In the genomic region with DNA sequence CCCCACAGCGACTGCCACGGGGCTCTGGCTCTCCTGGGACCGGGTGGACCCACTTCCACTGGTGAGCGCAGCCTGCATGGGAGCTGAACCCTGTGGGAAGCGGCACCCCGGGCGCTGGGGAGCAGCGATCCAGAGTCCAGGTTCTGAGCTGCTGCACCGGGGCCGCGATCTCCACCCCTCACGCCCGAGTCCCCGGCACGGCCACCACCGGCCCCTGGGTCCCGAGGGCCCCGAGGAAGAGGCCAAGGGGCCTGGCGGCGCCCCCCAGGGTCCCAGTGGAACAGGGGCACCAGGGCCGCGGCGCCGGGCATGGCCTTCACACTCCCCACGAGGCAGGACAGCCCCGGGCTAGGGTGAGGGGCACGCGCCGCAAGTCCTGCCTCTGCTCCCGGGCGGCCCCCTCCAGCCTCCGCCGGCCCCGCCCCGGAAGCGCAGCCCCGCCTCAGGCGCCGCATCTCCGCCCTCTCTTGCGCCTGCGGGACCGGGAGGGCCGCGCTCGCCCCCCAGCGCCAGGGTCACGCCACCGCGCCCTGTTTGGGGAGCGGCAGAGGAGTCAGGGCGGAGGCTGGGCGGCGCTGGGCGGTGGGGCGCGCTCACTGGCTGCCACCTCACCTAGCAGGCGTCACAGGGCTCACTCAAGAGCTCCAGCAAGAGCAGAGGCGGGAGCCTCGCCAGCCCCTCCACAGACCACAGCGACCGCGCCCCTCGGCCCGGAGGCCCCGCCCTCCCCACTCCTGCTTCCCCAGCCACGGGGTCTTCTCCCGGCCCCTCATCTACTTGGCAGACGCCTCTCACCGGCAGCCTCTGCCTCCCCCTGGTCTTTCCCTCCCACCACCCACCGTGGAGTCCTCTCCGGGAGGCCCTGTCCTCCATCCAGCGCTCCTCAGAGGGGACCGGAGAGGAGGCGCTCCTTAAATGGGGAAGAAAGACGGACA, we compare ENCODE assay signal across 8 cellular contexts. TPM values are rescaled to one million over a fixed set of nuclear protein-coding genes. Genes with fewer than 3 reads are reported as not detected.
DNase-seq lines count a peak whose midpoint lies in the region; ATAC-seq and TF ChIP-seq lines count a peak whose summit lies in the region.

No MANE protein-coding gene starts in this region.

- no peaks in the 10 kb centered on the region for H3K9me3 Mint-ChIP-seq in activated naive CD8-positive, alpha-beta T cell treated with anti-CD3 and anti-CD28 coated beads, Interleukin-2, amount 10 ng/mL, durations not matched to agents 7 days and 5 days

- ATAC-seq in GM19463 (IDR thresholded peaks at IDR 0.05; ENCODE audit: unreplicated experiment), result peak; percentile 93
- ATAC-seq in activated naive CD8-positive, alpha-beta T cell treated with anti-CD3 and anti-CD28 coated beads, Interleukin-2, amount 10 ng/mL, durations not matched to agents 7 days and 5 days (ENCODE audit: low read depth), result peak; percentile 98

- H3K4me2 ChIP-seq in BLaER1, result peak overlapping the region; percentile 99

- H3K36me3 ChIP-seq in BLaER1 (peaks cover 47% of the 10 kb centered on the region), tibial nerve (peaks cover 0 to 30% (median 0%) of the 10 kb centered on the region in 3 donors)

- peak overlapping the region; percentile 83 for H3K27ac Mint-ChIP-seq in activated naive CD8-positive, alpha-beta T cell treated with anti-CD3 and anti-CD28 coated beads, Interleukin-2, amount 10 ng/mL, durations not matched to agents 7 days and 5 days

- WGBS in tibial nerve, 2 donors, result 6 to 11% methylated on average over 32 to 49 of the region's 76 CpGs

- peak in 1 of 2 donors; percentile 19 for TF ChIP-seq POLR2A in tibial nerve (IDR thresholded peaks at IDR 0.05)

- TF ChIP-seq EP300 in tibial nerve (IDR thresholded peaks at IDR 0.05), result peak in 1 of 2 donors; percentile 8

- no peaks in the 10 kb centered on the region for H3K27me3 Mint-ChIP-seq in activated naive CD8-positive, alpha-beta T cell treated with anti-CD3 and anti-CD28 coated beads, Interleukin-2, amount 10 ng/mL, durations not matched to agents 7 days and 5 days

- H3K9ac ChIP-seq in BLaER1, result peak overlapping the region; percentile 86

- H3K4me3 Mint-ChIP-seq in activated naive CD8-positive, alpha-beta T cell treated with anti-CD3 and anti-CD28 coated beads, Interleukin-2, amount 10 ng/mL, durations not matched to agents 7 days and 5 days, result peak overlapping the region; percentile 67

- H4K20me1 ChIP-seq in BLaER1, result peaks cover 55% of the 10 kb centered on the region

- DNase-seq in HL-60 (ENCODE audit: low read depth in 1 of 2, low spot score in 1 of 2), result peak; percentile 51 to 54
- peak; percentile 89 for DNase-seq in SIG-M5 treated with dmso at 0.1 percent for 504 hours (lab: John Stamatoyannopoulos, UW; ENCODE audit: unreplicated experiment)
- peak; percentile 97 for DNase-seq in activated naive CD8-positive, alpha-beta T cell treated with anti-CD3 and anti-CD28 coated beads, Interleukin-2, amount 10 ng/mL, durations not matched to agents 7 days and 5 days
- DNase-seq in cardiac septum (ENCODE audit: low spot score), result peak; percentile 91
- peak; percentile 27 for DNase-seq in pons (ENCODE audit: low spot score)
- peak; percentile 45 to 50 for DNase-seq in tibial nerve (ENCODE audit: low spot score in 2 of 2)

- H3K4me1 ChIP-seq in BLaER1 (peaks cover 58% of the 10 kb centered on the region), tibial nerve (peaks cover 0 to 30% (median 5%) of the 10 kb centered on the region in 4 donors)

- intact Hi-C loops in cardiac septum (cut with DNase I), result loop anchor here (5.0 kb wide), 1 partner anchor 103 kb away; the partner anchor contains the start of gene STK25

- H3K4me1 Mint-ChIP-seq in activated naive CD8-positive, alpha-beta T cell treated with anti-CD3 and anti-CD28 coated beads, Interleukin-2, amount 10 ng/mL, durations not matched to agents 7 days and 5 days, result peaks cover 14% of the 10 kb centered on the region

- POLR2A ChIA-PET in activated naive CD8-positive, alpha-beta T cell treated with anti-CD3 and anti-CD28 coated beads, Interleukin-2, amount 10 ng/mL, durations not matched to agents 7 days and 5 days (lab: Charles Lee), result interaction anchor here (0.7 to 2.1 kb wide), 3 partner anchors 7 to 226 kb away, joined by 3 to 5 read pairs (median 4); partner anchors contain the start of gene ATG4B

- H3K36me3 Mint-ChIP-seq in activated naive CD8-positive, alpha-beta T cell treated with anti-CD3 and anti-CD28 coated beads, Interleukin-2, amount 10 ng/mL, durations not matched to agents 7 days and 5 days, result peaks cover 5% of the 10 kb centered on the region

- H3K4me3 ChIP-seq in BLaER1, result peak overlapping the region; percentile 69
- no peak overlapping the region for H3K4me3 ChIP-seq in HL-60 (replicated peaks; ENCODE audit: insufficient read depth, low read length)
- H3K4me3 ChIP-seq in tibial nerve, result peak overlapping the region; percentile 52 to 74 (median 65)

- H3K9me3 ChIP-seq in BLaER1, result no peaks in the 10 kb centered on the region
- no peaks in the 10 kb centered on the region for H3K9me3 ChIP-seq in tibial nerve

- H3K27ac ChIP-seq in BLaER1, result peak overlapping the region; percentile 82
- H3K27ac ChIP-seq in HL-60 (replicated peaks), result no peak overlapping the region
- H3K27ac ChIP-seq in tibial nerve, result peak overlapping the region; percentile 58 to 88 (median 74)

- TF ChIP-seq CTCF in HL-60 (IDR thresholded peaks at IDR 0.05; ENCODE audit: insufficient read depth, low read length), result no peak
- peak; percentile 70 to 79 (median 74) for TF ChIP-seq CTCF in tibial nerve (IDR thresholded peaks at IDR 0.05)

- H3K27me3 ChIP-seq in BLaER1, result no peaks in the 10 kb centered on the region
- H3K27me3 ChIP-seq in HL-60 (ENCODE audit: insufficient read depth, poor library complexity, severe bottlenecking), result no peaks in the 10 kb centered on the region
- no peaks in the 10 kb centered on the region for H3K27me3 ChIP-seq in tibial nerve

RNA-seq across cellular contexts. Expression of gene THAP4, which starts 26.8 kb away (rescaled TPM):
- total RNA-seq in activated naive CD8-positive, alpha-beta T cell treated with anti-CD3 and anti-CD28 coated beads, Interleukin-2, amount 10 ng/mL, durations not matched to agents 7 days and 5 days, result 10 to 100 TPM; 35.0 to 35.5 TPM
- total RNA-seq in cardiac septum (73.2 TPM), tibial nerve (10 to 100 TPM; 27.3 to 61.2 (median 42.0) TPM)

RNA-seq across cellular contexts. Expression of gene ATG4B, which starts 27.4 kb away (rescaled TPM):
- total RNA-seq in activated naive CD8-positive, alpha-beta T cell treated with anti-CD3 and anti-CD28 coated beads, Interleukin-2, amount 10 ng/mL, durations not matched to agents 7 days and 5 days, result 100 to 1,000 TPM in 1 of 2 experiments, 10 to 100 TPM in 1; 91.1 to 101 TPM
- total RNA-seq in cardiac septum (46.4 TPM), tibial nerve (100 to 1,000 TPM in 2 of 4 donors, 10 to 100 TPM in 2; 61.8 to 146 (median 87.2) TPM)

RNA-seq across cellular contexts. Expression of gene BOK, which starts 51.6 kb away (rescaled TPM):
- not detected for total RNA-seq in activated naive CD8-positive, alpha-beta T cell treated with anti-CD3 and anti-CD28 coated beads, Interleukin-2, amount 10 ng/mL, durations not matched to agents 7 days and 5 days
- 4.5 TPM for total RNA-seq in cardiac septum
- 10 to 100 TPM; 49.6 to 81.6 (median 71.4) TPM for total RNA-seq in tibial nerve

Comparison
In these comparisons a context has a peak if more than half of its experiments do, and no peak if none do; other contexts are left out.
1. DNase-seq: peak in every context shown above with its lines; median percentile 97 in activated naive CD8-positive, alpha-beta T cell treated with anti-CD3 and anti-CD28 coated beads, Interleukin-2, amount 10 ng/mL, durations not matched to agents 7 days and 5 days; 91 in cardiac septum; 89 in SIG-M5 treated with dmso at 0.1 percent for 504 hours; 52 in HL-60; 48 in tibial nerve; 27 in pons.